ENCODE assay signal across 18 cellular contexts in the genomic region with DNA sequence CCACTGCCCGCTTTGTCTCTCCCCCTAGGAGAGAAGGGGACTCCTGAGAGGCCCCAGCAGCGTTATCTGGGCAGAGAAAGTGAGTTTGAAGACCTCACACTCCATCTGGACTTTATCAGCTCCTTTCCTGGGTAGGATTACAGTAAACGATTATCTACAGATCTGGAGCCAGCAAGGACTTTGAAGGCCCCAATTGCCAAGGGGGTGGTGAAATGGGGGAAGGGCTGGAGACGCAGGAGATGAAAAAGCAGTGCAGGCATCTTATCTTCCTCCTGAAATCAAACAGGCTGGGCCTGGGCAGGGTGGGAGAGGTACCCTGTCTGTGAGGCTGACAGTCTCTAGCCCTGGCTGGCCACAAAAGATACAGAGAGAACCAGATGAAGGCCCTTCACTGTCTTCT.
DNase-seq lines count a peak whose midpoint lies in the region; ATAC-seq, FAIRE-seq and TF ChIP-seq lines count a peak whose summit lies in the region.
"Had no signal": no experiment of that assay in that cellular context is flagged by ENCODE, and none has a peak within 500 bp of the region (broad histone marks: within the 10 kb centered on the region; RNA-seq: fewer than 3 reads in every experiment).

No MANE protein-coding gene starts in this region.

- intact Hi-C loops in left ventricle myocardium superior (cut with micrococcal nuclease): no loop called here
- intact Hi-C loops in activated CD4-positive, alpha-beta T cell treated with anti-CD3 and anti-CD28 coated beads, Interleukin-2, amount 10 ng/mL, durations not matched to agents 24 days and 14 days (cut with micrococcal nuclease): no loop called here

- H3K9me3 ChIP-seq in cardiac muscle cell (ENCODE audit: low read depth) (no peaks in the 10 kb centered on the region), endodermal cell (ENCODE audit: control insufficient read depth, low read length) (peaks cover 4% of the 10 kb centered on the region), suprapubic skin (no peaks in the 10 kb centered on the region)
- H3K9me3 ChIP-seq: SJCRH30 had no signal

- no peak for TF ChIP-seq EP300 in suprapubic skin (IDR thresholded peaks at IDR 0.05)

- H3K36me3 Mint-ChIP-seq in endodermal cell (ENCODE audit: low read depth): no peaks in the 10 kb centered on the region
- no peaks in the 10 kb centered on the region for H3K36me3 Mint-ChIP-seq in nephron progenitor cell (ENCODE audit: low read depth)
- H3K36me3 Mint-ChIP-seq in activated CD4-positive, alpha-beta T cell treated with anti-CD3 and anti-CD28 coated beads, Interleukin-2, amount 10 ng/mL, durations not matched to agents 24 days and 14 days (ENCODE audit: low read depth): no peaks in the 10 kb centered on the region

- peaks cover 91% of the 10 kb centered on the region for H3K27me3 Mint-ChIP-seq in endodermal cell (ENCODE audit: insufficient read depth)
- H3K27me3 Mint-ChIP-seq in nephron progenitor cell (ENCODE audit: low read depth, poor library complexity): peaks cover 14% of the 10 kb centered on the region
- no peaks in the 10 kb centered on the region for H3K27me3 Mint-ChIP-seq in activated CD4-positive, alpha-beta T cell treated with anti-CD3 and anti-CD28 coated beads, Interleukin-2, amount 10 ng/mL, durations not matched to agents 24 days and 14 days

- peak in 1 of 2 donors; percentile 56 for DNase-seq in cardiac muscle cell (ENCODE audit: low read depth in 1 of 2, low spot score in 1 of 2)
- DNase-seq in left ventricle myocardium superior: no peak
- peak; percentile 77 for DNase-seq in endodermal cell
- DNase-seq in nephron progenitor cell: no peak
- no peak for DNase-seq in suprapubic skin (ENCODE audit: low spot score in 2 of 2)
- DNase-seq in activated CD4-positive, alpha-beta T cell treated with anti-CD3 and anti-CD28 coated beads, Interleukin-2, amount 10 ng/mL, durations not matched to agents 24 days and 14 days: no peak
- DNase-seq in GM12891 (ENCODE audit: insufficient read length, low spot score): no peak
- DNase-seq: CD4-positive, alpha-beta T cell; H7; NCI-H1417; NCI-H1930; NCI-H2171 treated with DMSO at 0.1 percent for 48 hours; NCI-H446 treated with DMSO at 0.1 percent for 48 hours; SJCRH30 had no signal

- no peaks in the 10 kb centered on the region for H3K27me3 ChIP-seq in cardiac muscle cell
- H3K27me3 ChIP-seq in endodermal cell (ENCODE audit: control insufficient read depth, insufficient read depth, low read length, poor library complexity, severe bottlenecking): peaks cover 90% of the 10 kb centered on the region
- H3K27me3 ChIP-seq in suprapubic skin: peaks cover 17% of the 10 kb centered on the region
- H3K27me3 ChIP-seq: SJCRH30 had no signal

- peak overlapping the region; percentile 70 for H3K27ac ChIP-seq in cardiac muscle cell
- H3K27ac ChIP-seq in endodermal cell (ENCODE audit: low read depth, low read length): no peak overlapping the region
- no peak overlapping the region for H3K27ac ChIP-seq in suprapubic skin
- H3K27ac ChIP-seq: 22Rv1, RWPE1, SJCRH30 had no signal

- H3K9ac ChIP-seq in endodermal cell (ENCODE audit: extremely low read depth, low read length, poor library complexity, severe bottlenecking): no peak overlapping the region

- no peak overlapping the region for H3K4me3 Mint-ChIP-seq in endodermal cell
- no peak overlapping the region for H3K4me3 Mint-ChIP-seq in nephron progenitor cell
- H3K4me3 Mint-ChIP-seq in activated CD4-positive, alpha-beta T cell treated with anti-CD3 and anti-CD28 coated beads, Interleukin-2, amount 10 ng/mL, durations not matched to agents 24 days and 14 days: no peak overlapping the region
- H3K4me3 Mint-ChIP-seq: B cell; CD4-positive, alpha-beta T cell had no signal

- H3K36me3 ChIP-seq in cardiac muscle cell (no peaks in the 10 kb centered on the region), endodermal cell (ENCODE audit: control insufficient read depth, insufficient read depth, low read length) (no peaks in the 10 kb centered on the region), suprapubic skin (no peaks in the 10 kb centered on the region)
- H3K36me3 ChIP-seq: SJCRH30 had no signal

- 44 to 60% methylated on average over 1 to 4 of the region's 4 CpGs for WGBS in endodermal cell (ENCODE audit: insufficient coverage in 1 of 2, insufficient read length in 1 of 2), 2 experiments
- WGBS in suprapubic skin: 79% methylated on average over 4 of the region's 4 CpGs

- H3K4me1 ChIP-seq in cardiac muscle cell (ENCODE audit: low read depth) (peaks cover 35% of the 10 kb centered on the region), endodermal cell (ENCODE audit: control insufficient read depth, insufficient read depth, low read length) (peaks cover 8% of the 10 kb centered on the region), suprapubic skin (no peaks in the 10 kb centered on the region)
- H3K4me1 ChIP-seq: SJCRH30 had no signal

- TF ChIP-seq CTCF in cardiac muscle cell (IDR thresholded peaks at IDR 0.05; ENCODE audit: low read depth, low read length) (no peak), endodermal cell (conservative IDR thresholded peaks at IDR 0.05) (no peak), nephron progenitor cell (IDR thresholded peaks at IDR 0.05) (no peak), suprapubic skin (IDR thresholded peaks at IDR 0.05) (no peak)

- H3K27ac Mint-ChIP-seq in endodermal cell: no peak overlapping the region
- peak overlapping the region; percentile 94 for H3K27ac Mint-ChIP-seq in nephron progenitor cell
- no peak overlapping the region for H3K27ac Mint-ChIP-seq in activated CD4-positive, alpha-beta T cell treated with anti-CD3 and anti-CD28 coated beads, Interleukin-2, amount 10 ng/mL, durations not matched to agents 24 days and 14 days
- H3K27ac Mint-ChIP-seq: B cell; CD4-positive, alpha-beta T cell had no signal

- FAIRE-seq in GM12891 (lab: Jason Lieb, UNC): no peak

- H3K4me3 ChIP-seq in cardiac muscle cell (no peak overlapping the region), endodermal cell (ENCODE audit: low read length) (no peak overlapping the region), suprapubic skin (no peak overlapping the region)
- H3K4me3 ChIP-seq: SJCRH30 had no signal

- no peak for ATAC-seq in left ventricle myocardium superior
- ATAC-seq in GM19467 (IDR thresholded peaks at IDR 0.05; ENCODE audit: unreplicated experiment): no peak

- H3K4me1 Mint-ChIP-seq in endodermal cell: peaks cover 16% of the 10 kb centered on the region
- H3K4me1 Mint-ChIP-seq in nephron progenitor cell: peaks cover 68% of the 10 kb centered on the region
- no peaks in the 10 kb centered on the region for H3K4me1 Mint-ChIP-seq in activated CD4-positive, alpha-beta T cell treated with anti-CD3 and anti-CD28 coated beads, Interleukin-2, amount 10 ng/mL, durations not matched to agents 24 days and 14 days
- H3K4me1 Mint-ChIP-seq: B cell had no signal

- TF ChIP-seq POLR2A in suprapubic skin (IDR thresholded peaks at IDR 0.05) (no peak), GM12891 (IDR thresholded peaks at IDR 0.05; ENCODE audit: low read depth, low read length) (no peak)

- peaks cover 6% of the 10 kb centered on the region for H3K9me3 Mint-ChIP-seq in endodermal cell
- peaks cover 9% of the 10 kb centered on the region for H3K9me3 Mint-ChIP-seq in nephron progenitor cell
- H3K9me3 Mint-ChIP-seq in activated CD4-positive, alpha-beta T cell treated with anti-CD3 and anti-CD28 coated beads, Interleukin-2, amount 10 ng/mL, durations not matched to agents 24 days and 14 days: no peaks in the 10 kb centered on the region

TF ChIP-seq in GM12891, 5 proteins besides CTCF, POLR2A, EP300 and RAD21:
- TF ChIP-seq POLR2AphosphoS5 (IDR thresholded peaks at IDR 0.05; ENCODE audit: low read depth, low read length) (no peak), POU2F2 (IDR thresholded peaks at IDR 0.05; ENCODE audit: low read depth, low read length) (no peak), SPI1 (IDR thresholded peaks at IDR 0.05; ENCODE audit: low read depth, low read length) (no peak), TAF1 (IDR thresholded peaks at IDR 0.05; ENCODE audit: low read depth, low read length) (no peak), PAX5 (IDR thresholded peaks at IDR 0.05; ENCODE audit: insufficient read depth, low read length, severe bottlenecking) (no peak)
